In genomic region chr7:129611246-129612111, GRCh38 we compare ENCODE assay signal across 1 cellular context.
A peak's percentile ranks its signal among the peaks of the same experiment; 100 is the strongest.
TF ChIP-seq lines count a peak whose summit lies in the region.

TSS of gene NRF1 (plus strand) at chr7:129611720. CDS start at chr7:129657352, 45,632 bp downstream.

TF ChIP-seq in HepG2, 621 proteins besides CTCF, POLR2A, EP300 and RAD21 (continued from another document and continues in another):
- peak; percentile 25 for TF ChIP-seq ZNF407 (CRISPR knock-in tag; IDR thresholded peaks at IDR 0.05; ENCODE audit: not compliant biosample characterization)
- 0 out of 2 replicates have a peak, but pooled peaks have one; percentile 12 for TF ChIP-seq BCL6 (CRISPR knock-in tag; IDR thresholded peaks at IDR 0.05)
- TF ChIP-seq DRAP1 (CRISPR knock-in tag; IDR thresholded peaks at IDR 0.05) = peak; percentile 23; the same call in 1 of the 2 replicates
- peak; percentile 58 for TF ChIP-seq TEAD3 (CRISPR knock-in tag; optimal IDR thresholded peaks at IDR 0.05; ENCODE audit: borderline replicate concordance)
- TF ChIP-seq ETV6 (CRISPR knock-in tag; conservative IDR thresholded peaks at IDR 0.05) = peak; percentile 72
- TF ChIP-seq MED1 (CRISPR knock-in tag; IDR thresholded peaks at IDR 0.05) = peak; percentile 65; the same call in 1 of the 2 replicates
- peak; percentile 58; the same call in 1 of the 2 replicates for TF ChIP-seq TOPORS (CRISPR knock-in tag; IDR thresholded peaks at IDR 0.05)
- peak; percentile 89 for TF ChIP-seq ZNF709 (CRISPR knock-in tag; IDR thresholded peaks at IDR 0.05)
- TF ChIP-seq SALL1 (CRISPR knock-in tag; IDR thresholded peaks at IDR 0.05) = peak; percentile 77
- TF ChIP-seq ARID2 (CRISPR knock-in tag; IDR thresholded peaks at IDR 0.05; ENCODE audit: borderline replicate concordance) = no peak
- peak; percentile 48 for TF ChIP-seq TGIF2 (CRISPR knock-in tag; IDR thresholded peaks at IDR 0.05)
- peak; percentile 58 for TF ChIP-seq HDAC1 (CRISPR knock-in tag; IDR thresholded peaks at IDR 0.05)
- TF ChIP-seq IKZF1 (IDR thresholded peaks at IDR 0.05) = no peak
- peak; percentile 25 for TF ChIP-seq ZBTB20 (CRISPR knock-in tag; IDR thresholded peaks at IDR 0.05; ENCODE audit: borderline replicate concordance, low read depth)
- TF ChIP-seq ZFYVE20 (CRISPR knock-in tag; IDR thresholded peaks at IDR 0.05; ENCODE audit: borderline replicate concordance, low read depth) = 0 out of 2 replicates have a peak, but pooled peaks have one; percentile 64
- TF ChIP-seq, protein P1, sequence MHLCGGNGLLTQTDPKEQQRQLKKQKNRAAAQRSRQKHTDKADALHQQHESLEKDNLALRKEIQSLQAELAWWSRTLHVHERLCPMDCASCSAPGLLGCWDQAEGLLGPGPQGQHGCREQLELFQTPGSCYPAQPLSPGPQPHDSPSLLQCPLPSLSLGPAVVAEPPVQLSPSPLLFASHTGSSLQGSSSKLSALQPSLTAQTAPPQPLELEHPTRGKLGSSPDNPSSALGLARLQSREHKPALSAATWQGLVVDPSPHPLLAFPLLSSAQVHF (CRISPR knock-in tag; IDR thresholded peaks at IDR 0.05) = peak; percentile 58; the same call in 1 of the 2 replicates
- no peak for TF ChIP-seq USF2 (IDR thresholded peaks at IDR 0.05; ENCODE audit: low read depth, low read length)
- TF ChIP-seq USF2 (CRISPR knock-in tag; IDR thresholded peaks at IDR 0.05; ENCODE audit: borderline replicate concordance) = no peak
- peak; percentile 49; the same call in 1 of the 2 replicates for TF ChIP-seq ZC3H13 (CRISPR knock-in tag; IDR thresholded peaks at IDR 0.05)
- TF ChIP-seq, protein P2, sequence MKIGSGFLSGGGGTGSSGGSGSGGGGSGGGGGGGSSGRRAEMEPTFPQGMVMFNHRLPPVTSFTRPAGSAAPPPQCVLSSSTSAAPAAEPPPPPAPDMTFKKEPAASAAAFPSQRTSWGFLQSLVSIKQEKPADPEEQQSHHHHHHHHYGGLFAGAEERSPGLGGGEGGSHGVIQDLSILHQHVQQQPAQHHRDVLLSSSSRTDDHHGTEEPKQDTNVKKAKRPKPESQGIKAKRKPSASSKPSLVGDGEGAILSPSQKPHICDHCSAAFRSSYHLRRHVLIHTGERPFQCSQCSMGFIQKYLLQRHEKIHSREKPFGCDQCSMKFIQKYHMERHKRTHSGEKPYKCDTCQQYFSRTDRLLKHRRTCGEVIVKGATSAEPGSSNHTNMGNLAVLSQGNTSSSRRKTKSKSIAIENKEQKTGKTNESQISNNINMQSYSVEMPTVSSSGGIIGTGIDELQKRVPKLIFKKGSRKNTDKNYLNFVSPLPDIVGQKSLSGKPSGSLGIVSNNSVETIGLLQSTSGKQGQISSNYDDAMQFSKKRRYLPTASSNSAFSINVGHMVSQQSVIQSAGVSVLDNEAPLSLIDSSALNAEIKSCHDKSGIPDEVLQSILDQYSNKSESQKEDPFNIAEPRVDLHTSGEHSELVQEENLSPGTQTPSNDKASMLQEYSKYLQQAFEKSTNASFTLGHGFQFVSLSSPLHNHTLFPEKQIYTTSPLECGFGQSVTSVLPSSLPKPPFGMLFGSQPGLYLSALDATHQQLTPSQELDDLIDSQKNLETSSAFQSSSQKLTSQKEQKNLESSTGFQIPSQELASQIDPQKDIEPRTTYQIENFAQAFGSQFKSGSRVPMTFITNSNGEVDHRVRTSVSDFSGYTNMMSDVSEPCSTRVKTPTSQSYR (CRISPR knock-in tag; IDR thresholded peaks at IDR 0.05; ENCODE audit: borderline replicate concordance) = peak; percentile 98
- TF ChIP-seq ZNF256 (CRISPR knock-in tag; conservative IDR thresholded peaks at IDR 0.05) = no peak
- TF ChIP-seq THAP11 (CRISPR knock-in tag; IDR thresholded peaks at IDR 0.05) = peak; percentile 86
- peak; percentile 97 for TF ChIP-seq POGK (CRISPR knock-in tag; conservative IDR thresholded peaks at IDR 0.05)
- TF ChIP-seq SOX6 (IDR thresholded peaks at IDR 0.05) = no peak
- TF ChIP-seq SOX6 (CRISPR knock-in tag; IDR thresholded peaks at IDR 0.05) = no peak
- TF ChIP-seq, protein P3, sequence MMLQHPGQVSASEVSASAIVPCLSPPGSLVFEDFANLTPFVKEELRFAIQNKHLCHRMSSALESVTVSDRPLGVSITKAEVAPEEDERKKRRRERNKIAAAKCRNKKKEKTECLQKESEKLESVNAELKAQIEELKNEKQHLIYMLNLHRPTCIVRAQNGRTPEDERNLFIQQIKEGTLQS (CRISPR knock-in tag; IDR thresholded peaks at IDR 0.05) = 0 out of 2 replicates have a peak, but pooled peaks have one; percentile 40
- TF ChIP-seq CBFB (CRISPR knock-in tag; IDR thresholded peaks at IDR 0.05) = peak; percentile 77; the same call in 1 of the 2 replicates
- TF ChIP-seq ZNF124 (CRISPR knock-in tag; IDR thresholded peaks at IDR 0.05) = peak; percentile 58; the same call in 1 of the 2 replicates
- TF ChIP-seq, protein P4, sequence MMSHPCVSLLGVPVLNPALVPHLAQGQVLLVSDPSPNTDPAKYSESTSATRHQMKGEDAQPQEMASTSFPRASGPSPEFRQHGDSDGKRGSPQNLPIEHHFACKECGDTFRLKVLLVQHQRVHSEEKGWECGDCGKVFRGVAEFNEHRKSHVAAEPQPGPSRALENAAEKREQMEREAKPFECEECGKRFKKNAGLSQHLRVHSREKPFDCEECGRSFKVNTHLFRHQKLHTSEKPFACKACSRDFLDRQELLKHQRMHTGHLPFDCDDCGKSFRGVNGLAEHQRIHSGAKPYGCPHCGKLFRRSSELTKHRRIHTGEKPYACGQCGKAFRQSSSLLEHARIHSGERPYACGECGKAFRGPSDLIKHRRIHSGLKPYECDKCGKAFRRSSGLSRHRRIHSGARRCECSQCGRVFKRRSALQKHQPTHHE (CRISPR knock-in tag; IDR thresholded peaks at IDR 0.05; ENCODE audit: borderline replicate concordance) = peak; percentile 51; the same call in 1 of the 2 replicates
- peak; percentile 50; the same call in 1 of the 2 replicates for TF ChIP-seq KDM5A (IDR thresholded peaks at IDR 0.05; ENCODE audit: borderline replicate concordance, low read length)
- no peak for TF ChIP-seq HNF1A (IDR thresholded peaks at IDR 0.05; ENCODE audit: low read depth)
- TF ChIP-seq HNF1A (CRISPR knock-in tag; IDR thresholded peaks at IDR 0.05; ENCODE audit: borderline replicate concordance) = peak; percentile 70; the same call in 1 of the 2 replicates
- peak; percentile 95 for TF ChIP-seq TMF1 (CRISPR knock-in tag; IDR thresholded peaks at IDR 0.05; ENCODE audit: low read depth)
- TF ChIP-seq SRY (CRISPR knock-in tag; IDR thresholded peaks at IDR 0.05) = 0 out of 2 replicates have a peak, but pooled peaks have one; percentile 34
- TF ChIP-seq GPN1 (CRISPR knock-in tag; IDR thresholded peaks at IDR 0.05; ENCODE audit: borderline replicate concordance) = peak; percentile 18; the same call in 1 of the 2 replicates
- peak; percentile 97 for TF ChIP-seq RBFOX2 (IDR thresholded peaks at IDR 0.05; ENCODE audit: low read depth, low read length)
